Comparison of ENCODE assay signal across 24 cellular contexts in the genomic region with DNA sequence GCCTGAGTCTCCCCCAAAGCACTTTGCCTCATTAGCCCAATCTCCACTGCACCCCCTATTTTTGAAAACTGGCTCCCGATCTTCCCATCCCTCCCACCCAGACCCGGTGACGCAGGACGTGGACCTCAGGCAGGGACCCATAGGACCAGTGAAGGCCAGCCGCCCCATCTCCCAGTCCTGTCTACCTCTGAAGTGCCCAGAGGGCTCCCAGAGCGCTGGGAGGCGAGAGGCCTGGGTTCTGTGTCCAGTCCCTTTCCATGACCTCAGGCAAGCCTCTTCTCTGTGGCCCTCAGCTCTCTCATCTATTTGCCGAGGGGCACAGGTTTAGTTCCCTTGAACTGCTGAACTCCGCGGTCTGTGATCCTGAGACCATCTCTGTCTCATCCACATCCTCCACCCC. TPM values are rescaled to one million over a fixed set of nuclear protein-coding genes. Genes with fewer than 3 reads are reported as not detected.
A peak's percentile ranks its signal among the peaks of the same experiment; 100 is the strongest.
DNase-seq lines count a peak whose midpoint lies in the region; ATAC-seq and TF ChIP-seq lines count a peak whose summit lies in the region.
"Had no signal": no experiment of that assay in that cellular context is flagged by ENCODE, and none has a peak within 500 bp of the region (broad histone marks: within the 10 kb centered on the region; RNA-seq: fewer than 3 reads in every experiment).

No MANE protein-coding gene starts in this region.

- DNase-seq in PC-3 (no peak), endodermal cell (peak; percentile 42), transverse colon (no peak), G401 (ENCODE audit: low spot score) (no peak)
- no peak for DNase-seq in activated CD4-positive, alpha-beta T cell treated with anti-CD3 and anti-CD28 coated beads, Interleukin-2, amount 50 U/mL, for 48 hours
- DNase-seq: activated naive CD4-positive, alpha-beta T cell treated with anti-CD3 and anti-CD28 coated beads, Interleukin-2, amount 10 ng/mL, durations not matched to agents 7 days and 5 days; amygdala; CD4-positive, alpha-beta T cell; DMS153; foreskin fibroblast; GDM1; lower lobe of right lung; NCI-H1048; NCI-H1930; NCI-H345; nucleus accumbens; SIG-M5; uterus had no signal

- H3K9me2 ChIP-seq in PC-3 (replicated peaks; ENCODE audit: low read length), result no peaks in the 10 kb centered on the region

- H3K27me3 Mint-ChIP-seq in endodermal cell (ENCODE audit: insufficient read depth), result no peaks in the 10 kb centered on the region
- H3K27me3 Mint-ChIP-seq: CD4-positive, alpha-beta T cell had no signal

- H3K9me3 ChIP-seq in PC-3 (ENCODE audit: low read length), result no peaks in the 10 kb centered on the region
- H3K9me3 ChIP-seq in endodermal cell (ENCODE audit: control insufficient read depth, low read length), result no peaks in the 10 kb centered on the region
- H3K9me3 ChIP-seq in muscle layer of colon (ENCODE audit: low read length), result no peaks in the 10 kb centered on the region
- H3K9me3 ChIP-seq in transverse colon, result no peaks in the 10 kb centered on the region
- H3K9me3 ChIP-seq: lower lobe of right lung, uterus had no signal

- H3K36me3 ChIP-seq in PC-3 (ENCODE audit: low read depth, low read length) (peaks cover 33% of the 10 kb centered on the region), endodermal cell (ENCODE audit: control insufficient read depth, insufficient read depth, low read length) (no peaks in the 10 kb centered on the region), muscle layer of colon (ENCODE audit: insufficient read depth, low read length) (no peaks in the 10 kb centered on the region), transverse colon (no peaks in the 10 kb centered on the region)
- H3K36me3 ChIP-seq: cardiac muscle cell, lower lobe of right lung, uterus had no signal

- H3K27ac Mint-ChIP-seq in endodermal cell, result no peak overlapping the region
- H3K27ac Mint-ChIP-seq: activated naive CD4-positive, alpha-beta T cell treated with anti-CD3 and anti-CD28 coated beads, Interleukin-2, amount 10 ng/mL, durations not matched to agents 7 days and 5 days; CD4-positive, alpha-beta T cell had no signal

- BruUV-seq in PC-3 (replicated peaks; lab: Mats Ljungman, UMichigan), result no TSS peak

- H3F3A ChIP-seq in PC-3 (ENCODE audit: low read length, unreplicated experiment), result peaks cover 3% of the 10 kb centered on the region

- in situ Hi-C loops in transverse colon (cut with MboI; ENCODE audit: low pct_ligation_motif_present in 1 of 4, low pct_unique_long_range_greater_than_20kb in 1 of 4, low sequenced_read_pairs in 3 of 4) (no loop called here), G401 (cut with HindIII; ENCODE audit: low sequenced_read_pairs) (no loop called here)

- peak overlapping the region; percentile 81 for H3K4me3 ChIP-seq in PC-3 (ENCODE audit: low read length)
- no peak overlapping the region for H3K4me3 ChIP-seq in endodermal cell (ENCODE audit: low read length)
- H3K4me3 ChIP-seq in muscle layer of colon (ENCODE audit: low read depth in 1 of 2, low read length in 2 of 2), result no peak overlapping the region
- no peak overlapping the region for H3K4me3 ChIP-seq in transverse colon
- H3K4me3 ChIP-seq: cardiac muscle cell, lower lobe of right lung, uterus had no signal

- H3K4me1 ChIP-seq in PC-3 (ENCODE audit: insufficient read depth, low read length) (peaks cover 34% of the 10 kb centered on the region), endodermal cell (ENCODE audit: control insufficient read depth, insufficient read depth, low read length) (no peaks in the 10 kb centered on the region), muscle layer of colon (ENCODE audit: insufficient read depth, low read length) (peaks cover 30% of the 10 kb centered on the region), transverse colon (peaks cover 17 to 46% (median 40%) of the 10 kb centered on the region in 4 donors)
- H3K4me1 ChIP-seq: uterus had no signal

- peak overlapping the region; percentile 70 for H3K9ac ChIP-seq in PC-3 (ENCODE audit: low read length)
- no peak overlapping the region for H3K9ac ChIP-seq in endodermal cell (ENCODE audit: extremely low read depth, low read length, poor library complexity, severe bottlenecking)
- no peak overlapping the region for H3K9ac ChIP-seq in muscle layer of colon (ENCODE audit: low read length)

- 91 to 95% methylated on average over 5 to 10 of the region's 10 CpGs for WGBS in endodermal cell (ENCODE audit: insufficient coverage in 1 of 2, insufficient read length in 1 of 2), 2 experiments
- 90% methylated on average over 10 of the region's 10 CpGs; no CpG with 5 or more reads in 1 of the 2 donors for WGBS in transverse colon (ENCODE audit: low coverage in 1 of 2), 2 donors

- no peak for TF ChIP-seq POLR2A in transverse colon (IDR thresholded peaks at IDR 0.05)

- ATAC-seq in PC-3 (no peak), HG02970 (IDR thresholded peaks at IDR 0.05; ENCODE audit: low FRiP score, unreplicated experiment) (no peak)

- peaks cover 63% of the 10 kb centered on the region for H3K79me2 ChIP-seq in PC-3 (ENCODE audit: low read length)

- no peak overlapping the region for H3K4me3 Mint-ChIP-seq in endodermal cell
- H3K4me3 Mint-ChIP-seq: activated naive CD4-positive, alpha-beta T cell treated with anti-CD3 and anti-CD28 coated beads, Interleukin-2, amount 10 ng/mL, durations not matched to agents 7 days and 5 days; CD4-positive, alpha-beta T cell had no signal

- no peaks in the 10 kb centered on the region for H3K36me3 Mint-ChIP-seq in endodermal cell (ENCODE audit: low read depth)

- peak overlapping the region; percentile 66 for H3K27ac ChIP-seq in PC-3 (ENCODE audit: low read length)
- H3K27ac ChIP-seq in endodermal cell (ENCODE audit: low read depth, low read length), result no peak overlapping the region
- peak overlapping the region; percentile 55 for H3K27ac ChIP-seq in muscle layer of colon (ENCODE audit: low read depth, low read length)
- peak overlapping the region in 3 of 4 donors; percentile 79 to 86 (median 82) for H3K27ac ChIP-seq in transverse colon
- H3K27ac ChIP-seq: cardiac muscle cell had no signal

- no peak for TF ChIP-seq CTCF in PC-3 (conservative IDR thresholded peaks at IDR 0.05; ENCODE audit: low read depth, low read length)
- no peak for TF ChIP-seq CTCF in endodermal cell (conservative IDR thresholded peaks at IDR 0.05)
- no peak for TF ChIP-seq CTCF in transverse colon (IDR thresholded peaks at IDR 0.05)

- peaks cover 14% of the 10 kb centered on the region for H3K4me1 Mint-ChIP-seq in endodermal cell

- H3K27me3 ChIP-seq in PC-3 (ENCODE audit: low read length), result no peaks in the 10 kb centered on the region
- H3K27me3 ChIP-seq in endodermal cell (ENCODE audit: control insufficient read depth, insufficient read depth, low read length, poor library complexity, severe bottlenecking), result no peaks in the 10 kb centered on the region
- H3K27me3 ChIP-seq in muscle layer of colon (ENCODE audit: control insufficient read depth in 1 of 2, insufficient read depth in 2 of 2, low read length in 2 of 2), result no peaks in the 10 kb centered on the region
- H3K27me3 ChIP-seq in transverse colon, result no peaks in the 10 kb centered on the region
- H3K27me3 ChIP-seq: cardiac muscle cell, uterus had no signal

- POLR2A ChIA-PET in PC-3 (lab: Charles Lee; ENCODE audit: unreplicated experiment), result no interaction called here

- no peak overlapping the region for H2AFZ ChIP-seq in PC-3 (ENCODE audit: low read length)

- intact Hi-C loops in PC-3 (cut with micrococcal nuclease) (no loop called here), transverse colon (cut with DNase I; ENCODE audit: low total_unique reads) (no loop called here)

- H3K9me3 Mint-ChIP-seq in endodermal cell, result peaks cover 5% of the 10 kb centered on the region
- H3K9me3 Mint-ChIP-seq: activated naive CD4-positive, alpha-beta T cell treated with anti-CD3 and anti-CD28 coated beads, Interleukin-2, amount 10 ng/mL, durations not matched to agents 7 days and 5 days; CD4-positive, alpha-beta T cell had no signal

- TF ChIP-seq EP300 in transverse colon (IDR thresholded peaks at IDR 0.05; ENCODE audit: low read depth), result no peak

- H4K20me1 ChIP-seq in PC-3 (ENCODE audit: low read length), result peaks cover 20% of the 10 kb centered on the region; the same call in 1 of the 2 replicates

- H3K4me2 ChIP-seq in PC-3 (ENCODE audit: low read length), result peak overlapping the region; percentile 90

- CTCF ChIA-PET in PC-3 (lab: Charles Lee), result no interaction called here

RNA-seq across cellular contexts. Expression of gene TNS4, which starts 0.7 kb away (rescaled TPM):
- total RNA-seq in PC-3 (2014; rRNA removed), result 127 and 128 TPM in 2 replicates
- 1 to 10 TPM in 1 of 2 donors, under 1 TPM in 1; 0.89 to 2.5 TPM for total RNA-seq in endodermal cell
- polyA plus RNA-seq in endodermal cell (2013, experiment 1 of 2), result 0.07 TPM
- polyA plus RNA-seq in endodermal cell (2013, experiment 2 of 2), result not detected
- total RNA-seq in transverse colon, result 1 to 10 TPM in 3 of 4 donors, not detected in 1; 1.2 to 4.2 (median 2.5) TPM
- not detected in 2 replicates for total RNA-seq in G401 (2014; rRNA removed; shearing (Covaris generic))
- total RNA-seq: cardiac muscle cell, dermis microvascular lymphatic vessel endothelial cell, LHCN-M2, myocyte had no signal
- polyA plus RNA-seq: cardiac muscle cell had no signal

RNA-seq across cellular contexts. Expression of gene IGFBP4, which starts 57.5 kb away (rescaled TPM):
- total RNA-seq in PC-3 (2014; rRNA removed), result 164 and 297 TPM in 2 replicates
- total RNA-seq in endodermal cell, result 10 to 100 TPM; 58.3 to 69.0 TPM
- 39.9 TPM for polyA plus RNA-seq in endodermal cell (2013, experiment 1 of 2)
- 38.5 TPM for polyA plus RNA-seq in endodermal cell (2013, experiment 2 of 2)
- total RNA-seq in transverse colon, result 100 to 1,000 TPM in 3 of 4 donors, 10 to 100 TPM in 1; 98.4 to 302 (median 166) TPM
- 44.6 and 46.2 TPM in 2 replicates for total RNA-seq in G401 (2014; rRNA removed; shearing (Covaris generic))

Comparison
In these comparisons a context has a peak if more than half of its experiments do, and no peak if none do; other contexts are left out.
1. RNA of gene TNS4, which starts 0.7 kb away (total RNA-seq): 127 to 128 TPM in PC-3; 1.2 to 4.2 TPM in transverse colon, 0.89 to 2.5 TPM in endodermal cell and not detected in G401; every median in the first group is over 10 times any median in the second.